5 cellular contexts compared by ENCODE assay signal in the genomic region with DNA sequence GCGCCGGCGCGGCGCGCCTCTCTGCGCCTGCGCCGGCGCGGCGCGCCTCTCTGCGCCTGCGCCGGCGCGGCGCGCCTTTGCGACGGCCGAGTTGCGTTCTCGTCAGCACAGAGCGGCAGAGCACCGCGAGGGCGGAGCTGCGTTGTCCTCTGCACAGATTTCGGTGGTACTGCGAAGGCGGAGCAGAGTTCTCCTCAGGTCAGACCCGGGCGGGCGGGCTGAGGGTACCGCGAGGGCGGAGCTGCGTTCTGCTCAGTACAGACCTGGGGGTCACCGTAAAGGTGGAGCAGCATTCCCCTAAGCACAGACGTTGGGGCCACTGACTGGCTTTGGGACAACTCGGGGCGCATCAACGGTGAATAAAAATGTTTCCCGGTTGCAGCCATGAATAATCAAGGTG. TPM values are rescaled to one million over a fixed set of nuclear protein-coding genes. Genes with fewer than 3 reads are reported as not detected.
"Had no signal": no experiment of that assay in that cellular context is flagged by ENCODE, and none has a peak within 500 bp of the region (broad histone marks: within the 10 kb centered on the region; RNA-seq: fewer than 3 reads in every experiment).

No MANE protein-coding gene starts in this region.

RNA-seq across cellular contexts. Expression of a gene that starts 31.8 kb away (rescaled TPM):
- total RNA-seq: ascending aorta, astrocyte, bronchial epithelial cell, cardiac muscle cell had no signal
- polyA plus RNA-seq: aorta, cardiac muscle cell had no signal
